ENCODE assay signal across 6 cellular contexts in genomic region chr11:67372232-67372992, GRCh38. TPM values are rescaled to one million over a fixed set of nuclear protein-coding genes. Genes with fewer than 3 reads are reported as not detected.
A peak's percentile ranks its signal among the peaks of the same experiment; 100 is the strongest.
DNase-seq lines count a peak whose midpoint lies in the region; ATAC-seq and TF ChIP-seq lines count a peak whose summit lies in the region.

No MANE protein-coding gene starts in this region.

- H3F3A ChIP-seq in DOHH2 (ENCODE audit: control insufficient read depth, insufficient read depth) = peaks cover 3% of the 10 kb centered on the region; the same call in 1 of the 2 replicates

- no peak for ATAC-seq in HG03175 (IDR thresholded peaks at IDR 0.05; ENCODE audit: unreplicated experiment)
- ATAC-seq in HG03159 (IDR thresholded peaks at IDR 0.05; ENCODE audit: unreplicated experiment) = no peak
- ATAC-seq in GM21619 (IDR thresholded peaks at IDR 0.05; ENCODE audit: unreplicated experiment) = no peak

- peaks cover 44% of the 10 kb centered on the region for H3K4me1 Mint-ChIP-seq in activated T-helper 2 cell treated with anti-CD3 and anti-CD28 coated beads, Interferon-gamma antibody, Interleukin-2, Interleukin-4, amounts not matched to agents 10 μg/mL and 5 μg/mL and 100 μg/mL, durations not matched to agents 14 hours and 24 hours and 36 hours (ENCODE audit: low read depth)

- H3K27me3 ChIP-seq in DOHH2 (ENCODE audit: control insufficient read depth, low read length) (no peaks in the 10 kb centered on the region), mucosa of rectum (ENCODE audit: control insufficient read depth in 2 of 2, insufficient read depth in 2 of 2, low read length in 2 of 2) (no peaks in the 10 kb centered on the region)

- H3K36me3 Mint-ChIP-seq in activated T-helper 2 cell treated with anti-CD3 and anti-CD28 coated beads, Interferon-gamma antibody, Interleukin-2, Interleukin-4, amounts not matched to agents 10 μg/mL and 5 μg/mL and 100 μg/mL, durations not matched to agents 14 hours and 24 hours and 36 hours (ENCODE audit: low read depth) = peaks cover 4% of the 10 kb centered on the region

- H3K4me2 ChIP-seq in DOHH2 (ENCODE audit: low read length) = peak overlapping the region; percentile 99

- peaks cover 20% of the 10 kb centered on the region for H3K36me3 ChIP-seq in DOHH2 (ENCODE audit: control insufficient read depth, low read length)
- no peaks in the 10 kb centered on the region for H3K36me3 ChIP-seq in mucosa of rectum (ENCODE audit: control insufficient read depth in 2 of 2, insufficient read depth in 2 of 2, low read length in 2 of 2)

- peaks cover 57% of the 10 kb centered on the region for H3K27me3 Mint-ChIP-seq in activated T-helper 2 cell treated with anti-CD3 and anti-CD28 coated beads, Interferon-gamma antibody, Interleukin-2, Interleukin-4, amounts not matched to agents 10 μg/mL and 5 μg/mL and 100 μg/mL, durations not matched to agents 14 hours and 24 hours and 36 hours (ENCODE audit: low read depth)

- peak overlapping the region; percentile 96 for H3K4me3 ChIP-seq in DOHH2 (ENCODE audit: low read length)
- peak overlapping the region; percentile 50 to 60 for H3K4me3 ChIP-seq in mucosa of rectum (ENCODE audit: low read length in 2 of 2)

- no peaks in the 10 kb centered on the region for H3K9me3 ChIP-seq in DOHH2 (ENCODE audit: control insufficient read depth, insufficient read depth, low read length)
- no peaks in the 10 kb centered on the region for H3K9me3 ChIP-seq in mucosa of rectum (ENCODE audit: control insufficient read depth in 2 of 2, low read length in 2 of 2)

- no peaks in the 10 kb centered on the region for H3K9me2 ChIP-seq in DOHH2 (replicated peaks; ENCODE audit: control insufficient read depth, low read length)

- peaks cover 15% of the 10 kb centered on the region for H4K20me1 ChIP-seq in DOHH2 (ENCODE audit: control insufficient read depth, insufficient read depth, low read depth, low read length)

- peak overlapping the region; percentile 52 to 81 for H3K9ac ChIP-seq in mucosa of rectum (ENCODE audit: low read depth in 1 of 2, low read length in 2 of 2)

- intact Hi-C loops in activated T-helper 2 cell treated with anti-CD3 and anti-CD28 coated beads, Interferon-gamma antibody, Interleukin-2, Interleukin-4, amounts not matched to agents 10 μg/mL and 5 μg/mL and 100 μg/mL, durations not matched to agents 14 hours and 24 hours and 36 hours (cut with micrococcal nuclease) = no loop called here

- DNase-seq in activated T-helper 2 cell treated with anti-CD3 and anti-CD28 coated beads, Interferon-gamma antibody, Interleukin-2, Interleukin-4, amounts not matched to agents 10 μg/mL and 5 μg/mL and 100 μg/mL, durations not matched to agents 14 hours and 24 hours and 36 hours (ENCODE audit: low spot score) = no peak

- no peak for TF ChIP-seq CTCF in DOHH2 (IDR thresholded peaks at IDR 0.05; ENCODE audit: low read depth, low read length, poor library complexity, severe bottlenecking)

- no peaks in the 10 kb centered on the region for H3K9me3 Mint-ChIP-seq in activated T-helper 2 cell treated with anti-CD3 and anti-CD28 coated beads, Interferon-gamma antibody, Interleukin-2, Interleukin-4, amounts not matched to agents 10 μg/mL and 5 μg/mL and 100 μg/mL, durations not matched to agents 14 hours and 24 hours and 36 hours

- H3K4me3 Mint-ChIP-seq in activated T-helper 2 cell treated with anti-CD3 and anti-CD28 coated beads, Interferon-gamma antibody, Interleukin-2, Interleukin-4, amounts not matched to agents 10 μg/mL and 5 μg/mL and 100 μg/mL, durations not matched to agents 14 hours and 24 hours and 36 hours (ENCODE audit: low read depth) = peak overlapping the region; percentile 79

- H3K27ac ChIP-seq in DOHH2 (ENCODE audit: low read depth, low read length) (peak overlapping the region; percentile 86; the same call in 1 of the 2 replicates), mucosa of rectum (ENCODE audit: low read depth in 2 of 2, low read length in 2 of 2) (peak overlapping the region; percentile 86 to 89)

- H3K4me1 ChIP-seq in DOHH2 (ENCODE audit: control insufficient read depth, low read length) = peaks cover 82% of the 10 kb centered on the region
- peaks cover 29% of the 10 kb centered on the region in 2 donors for H3K4me1 ChIP-seq in mucosa of rectum (ENCODE audit: control insufficient read depth in 2 of 2, insufficient read depth in 2 of 2, low read length in 2 of 2)

- peaks cover 68% of the 10 kb centered on the region for H3K79me2 ChIP-seq in DOHH2 (ENCODE audit: control insufficient read depth, low read length)

- H3K27ac Mint-ChIP-seq in activated T-helper 2 cell treated with anti-CD3 and anti-CD28 coated beads, Interferon-gamma antibody, Interleukin-2, Interleukin-4, amounts not matched to agents 10 μg/mL and 5 μg/mL and 100 μg/mL, durations not matched to agents 14 hours and 24 hours and 36 hours = no peak overlapping the region

RNA-seq across cellular contexts. Expression of gene CLCF1, which starts 1.0 kb away (rescaled TPM):
- total RNA-seq in activated T-helper 2 cell treated with anti-CD3 and anti-CD28 coated beads, Interferon-gamma antibody, Interleukin-2, Interleukin-4, amounts not matched to agents 10 μg/mL and 5 μg/mL and 100 μg/mL, durations not matched to agents 14 hours and 24 hours and 36 hours = 2.9 and 3.0 TPM in 2 replicates

RNA-seq across cellular contexts. Expression of gene POLD4, which starts 19.1 kb away (rescaled TPM):
- total RNA-seq in activated T-helper 2 cell treated with anti-CD3 and anti-CD28 coated beads, Interferon-gamma antibody, Interleukin-2, Interleukin-4, amounts not matched to agents 10 μg/mL and 5 μg/mL and 100 μg/mL, durations not matched to agents 14 hours and 24 hours and 36 hours = 41.1 and 50.1 TPM in 2 replicates

RNA-seq across cellular contexts. Expression of gene RAD9A, which starts 19.4 kb away (rescaled TPM):
- 32.1 and 34.1 TPM in 2 replicates for total RNA-seq in activated T-helper 2 cell treated with anti-CD3 and anti-CD28 coated beads, Interferon-gamma antibody, Interleukin-2, Interleukin-4, amounts not matched to agents 10 μg/mL and 5 μg/mL and 100 μg/mL, durations not matched to agents 14 hours and 24 hours and 36 hours

RNA-seq across cellular contexts. Expression of gene PPP1CA, which starts 29.2 kb away (rescaled TPM):
- 250 and 262 TPM in 2 replicates for total RNA-seq in activated T-helper 2 cell treated with anti-CD3 and anti-CD28 coated beads, Interferon-gamma antibody, Interleukin-2, Interleukin-4, amounts not matched to agents 10 μg/mL and 5 μg/mL and 100 μg/mL, durations not matched to agents 14 hours and 24 hours and 36 hours

RNA-seq across cellular contexts. Expression of gene TBC1D10C, which starts 31.5 kb away (rescaled TPM):
- total RNA-seq in activated T-helper 2 cell treated with anti-CD3 and anti-CD28 coated beads, Interferon-gamma antibody, Interleukin-2, Interleukin-4, amounts not matched to agents 10 μg/mL and 5 μg/mL and 100 μg/mL, durations not matched to agents 14 hours and 24 hours and 36 hours = 112 and 118 TPM in 2 replicates
